16 cellular contexts compared by ENCODE assay signal in genomic region chr13:26967119-26968038, GRCh38.
A peak's percentile ranks its signal among the peaks of the same experiment; 100 is the strongest.
DNase-seq lines count a peak whose midpoint lies in the region; TF ChIP-seq lines count a peak whose summit lies in the region.
"Had no signal": no experiment of that assay in that cellular context is flagged by ENCODE, and none has a peak within 500 bp of the region (broad histone marks: within the 10 kb centered on the region; RNA-seq: fewer than 3 reads in every experiment).

No MANE protein-coding gene starts in this region.

- TF ChIP-seq CTCF in BE2C (IDR thresholded peaks at IDR 0.05; ENCODE audit: low read depth, low read length) (no peak), fibroblast of villous mesenchyme (IDR thresholded peaks at IDR 0.05; ENCODE audit: insufficient read depth, low read depth, low read length) (no peak), HFFc6 (IDR thresholded peaks at IDR 0.05) (no peak), dorsolateral prefrontal cortex (IDR thresholded peaks at IDR 0.05 in 54 of 56, conservative IDR thresholded peaks at IDR 0.05 in 2 of 56; ENCODE audit: low read depth in 1 of 56, partially characterized antibody in 56 of 56) (no peak)

- H3K27ac ChIP-seq in mucosa of rectum (ENCODE audit: low read depth in 2 of 2, low read length in 2 of 2) (peak overlapping the region; percentile 89 to 91), dorsolateral prefrontal cortex (no peak overlapping the region)

- no peaks in the 10 kb centered on the region for H3K36me3 ChIP-seq in BE2C
- H3K36me3 ChIP-seq in mucosa of rectum (ENCODE audit: control insufficient read depth in 2 of 2, insufficient read depth in 2 of 2, low read length in 2 of 2), result no peaks in the 10 kb centered on the region
- H3K36me3 ChIP-seq: upper lobe of left lung had no signal

- H3K27me3 ChIP-seq in BE2C (no peaks in the 10 kb centered on the region), mucosa of rectum (ENCODE audit: control insufficient read depth in 2 of 2, insufficient read depth in 2 of 2, low read length in 2 of 2) (no peaks in the 10 kb centered on the region), dorsolateral prefrontal cortex (no peaks in the 10 kb centered on the region)
- H3K27me3 ChIP-seq: upper lobe of left lung had no signal

- no peak overlapping the region; the same call in 1 of the 2 replicates for H3K4me3 Mint-ChIP-seq in HFFc6
- H3K4me3 Mint-ChIP-seq: activated B cell treated with CpG ODN at 0.5 μM for 24 hours; activated naive CD8-positive, alpha-beta T cell; mesothelial cell of epicardium had no signal

- H3K36me3 Mint-ChIP-seq in HFFc6 (ENCODE audit: low read depth), result no peaks in the 10 kb centered on the region
- H3K36me3 Mint-ChIP-seq: activated naive CD8-positive, alpha-beta T cell; mesothelial cell of epicardium had no signal

- peaks cover 28% of the 10 kb centered on the region for H3K4me1 Mint-ChIP-seq in HFFc6 (ENCODE audit: low read depth)

- intact Hi-C loops in dorsolateral prefrontal cortex (cut with DNase I), result no loop called here

- H3K27ac Mint-ChIP-seq in HFFc6, result no peak overlapping the region
- H3K27ac Mint-ChIP-seq: activated B cell treated with CpG ODN at 0.5 μM for 24 hours; activated naive CD8-positive, alpha-beta T cell; mesothelial cell of epicardium had no signal

- no peaks in the 10 kb centered on the region for H3K9me3 ChIP-seq in BE2C
- no peaks in the 10 kb centered on the region for H3K9me3 ChIP-seq in mucosa of rectum (ENCODE audit: control insufficient read depth in 2 of 2, low read length in 2 of 2)
- H3K9me3 ChIP-seq: upper lobe of left lung had no signal

- DNase-seq in BE2C (peak; percentile 62), NCI-H2171 treated with DMSO at 0.1 percent for 48 hours (lab: John Stamatoyannopoulos, UW) (peak; percentile 57), fibroblast of villous mesenchyme (ENCODE audit: low read depth) (peak; percentile 88), HFFc6 (no peak), hypothalamus (lab: John Stamatoyannopoulos, UW) (no peak), dorsolateral prefrontal cortex (no peak)
- no peak for DNase-seq in activated effector memory CD4-positive, alpha-beta T cell treated with anti-CD3 and anti-CD28 coated beads, Interleukin-2, amount 50 U/mL, for 16 hours
- DNase-seq: activated B cell treated with CpG ODN at 0.5 μM for 24 hours; KG1; NCI-H2029 treated with DMSO at 0.1 percent for 48 hours; stimulated activated CD4-positive, alpha-beta T cell treated with anti-CD3 and anti-CD28 coated beads, Interleukin-1b, Interleukin-23, amount 100 ng/mL, for 48 hours; stimulated activated CD8-positive, alpha-beta memory T cell treated with anti-CD3 and anti-CD28 coated beads, Interleukin-4, amount 100 ng/mL, for 48 hours had no signal

- H3K4me3 ChIP-seq in BE2C (ENCODE audit: low read depth, low read length) (no peak overlapping the region), fibroblast of villous mesenchyme (ENCODE audit: low read depth, low read length) (no peak overlapping the region), mucosa of rectum (ENCODE audit: low read length in 2 of 2) (peak overlapping the region in 1 of 2 donors; percentile 9), dorsolateral prefrontal cortex (no peak overlapping the region)
- H3K4me3 ChIP-seq: upper lobe of left lung had no signal

- peak overlapping the region in 1 of 2 donors; percentile 57 for H3K9ac ChIP-seq in mucosa of rectum (ENCODE audit: low read depth in 1 of 2, low read length in 2 of 2)

- H3K4me1 ChIP-seq in BE2C (peaks cover 47% of the 10 kb centered on the region), mucosa of rectum (ENCODE audit: control insufficient read depth in 2 of 2, insufficient read depth in 2 of 2, low read length in 2 of 2) (peaks cover 63 to 96% of the 10 kb centered on the region in 2 donors)

- H3K9me3 Mint-ChIP-seq in HFFc6, result no peaks in the 10 kb centered on the region
- H3K9me3 Mint-ChIP-seq: activated B cell treated with CpG ODN at 0.5 μM for 24 hours, mesothelial cell of epicardium had no signal

- H3K27me3 Mint-ChIP-seq in HFFc6 (ENCODE audit: insufficient read depth), result peaks cover 42% of the 10 kb centered on the region
- H3K27me3 Mint-ChIP-seq: activated naive CD8-positive, alpha-beta T cell had no signal

Comparison
In these comparisons a context has a peak if more than half of its experiments do, and no peak if none do; other contexts are left out.
1. DNase-seq: peak in BE2C (single experiment), NCI-H2171 treated with DMSO at 0.1 percent for 48 hours (single experiment) and fibroblast of villous mesenchyme (single experiment); none in HFFc6 (single experiment), hypothalamus (0 of 51), activated effector memory CD4-positive, alpha-beta T cell treated with anti-CD3 and anti-CD28 coated beads, Interleukin-2, amount 50 U/mL, for 16 hours (single experiment) and dorsolateral prefrontal cortex (0 of 10).
2. H3K27ac ChIP-seq: peak in mucosa of rectum (2 of 2); none in dorsolateral prefrontal cortex (0 of 59).